ENCODE assay signal across 15 cellular contexts in genomic region chr13:103436057-103436654, GRCh38.
A peak's percentile ranks its signal among the peaks of the same experiment; 100 is the strongest.
DNase-seq lines count a peak whose midpoint lies in the region; ATAC-seq and TF ChIP-seq lines count a peak whose summit lies in the region.
"Had no signal": no experiment of that assay in that cellular context is flagged by ENCODE, and none has a peak within 500 bp of the region (broad histone marks: within the 10 kb centered on the region; RNA-seq: fewer than 3 reads in every experiment).

No MANE protein-coding gene starts in this region.

- H3K4me3 ChIP-seq in HUES64 (ENCODE audit: low read length) (no peak overlapping the region), trophoblast cell (ENCODE audit: low read depth, low read length) (no peak overlapping the region), left ventricle myocardium inferior (no peak overlapping the region)
- H3K4me3 ChIP-seq: A549 had no signal

- no peak overlapping the region for H4K91ac ChIP-seq in trophoblast cell (ENCODE audit: low read depth, low read length)

- H3K27me3 ChIP-seq in HUES64 (ENCODE audit: insufficient read depth, low read length), result no peaks in the 10 kb centered on the region
- H3K27me3 ChIP-seq in trophoblast cell (ENCODE audit: insufficient read depth, low read length), result no peaks in the 10 kb centered on the region
- no peaks in the 10 kb centered on the region for H3K27me3 ChIP-seq in left ventricle myocardium inferior (ENCODE audit: low read depth)
- H3K27me3 ChIP-seq: BE2C had no signal

- H3K4me3 Mint-ChIP-seq in glutamatergic neuron (ENCODE audit: unreplicated experiment), result no peak overlapping the region
- H3K4me3 Mint-ChIP-seq: CD14-positive monocyte; CD8-positive, alpha-beta T cell had no signal

- no peak overlapping the region for H2BK5ac ChIP-seq in trophoblast cell (ENCODE audit: low read depth, low read length, poor library complexity)

- H3K14ac ChIP-seq in trophoblast cell (ENCODE audit: low read length), result no peak overlapping the region

- TF ChIP-seq CTCF in glutamatergic neuron (IDR thresholded peaks at IDR 0.05; ENCODE audit: partially characterized antibody, unreplicated experiment), result no peak
- TF ChIP-seq CTCF in left ventricle myocardium inferior (IDR thresholded peaks at IDR 0.05; ENCODE audit: borderline replicate concordance), result no peak

- H3K23ac ChIP-seq in trophoblast cell (ENCODE audit: low read length), result peak overlapping the region; percentile 5

- H3K79me2 ChIP-seq in trophoblast cell (ENCODE audit: control insufficient read depth, insufficient read depth, low read length, poor library complexity), result no peaks in the 10 kb centered on the region

- no peaks in the 10 kb centered on the region for H3K4me1 Mint-ChIP-seq in glutamatergic neuron (ENCODE audit: low read depth, unreplicated experiment)
- H3K4me1 Mint-ChIP-seq: CD14-positive monocyte had no signal

- H2AK5ac ChIP-seq in trophoblast cell (ENCODE audit: low read length), result no peak overlapping the region

- DNase-seq in glutamatergic neuron (peak; percentile 13), iPS-NIHi11 (ENCODE audit: low spot score) (peak; percentile 18), trophoblast cell (no peak), left ventricle myocardium inferior (no peak)
- DNase-seq in activated naive CD4-positive, alpha-beta T cell treated with anti-CD3 and anti-CD28 coated beads, Interleukin-2, amount 50 U/mL, for 16 hours, result no peak
- DNase-seq: BE2C; Caco-2; CD8-positive, alpha-beta T cell; DND-41; GDM1 had no signal

- ATAC-seq in GM18907 (IDR thresholded peaks at IDR 0.05; ENCODE audit: unreplicated experiment), result no peak
- ATAC-seq in GM21367 (IDR thresholded peaks at IDR 0.05; ENCODE audit: unreplicated experiment), result no peak
- ATAC-seq: A549; CD8-positive, alpha-beta T cell had no signal

- H3K4ac ChIP-seq in trophoblast cell (ENCODE audit: low read depth, low read length), result no peak overlapping the region

- H2BK12ac ChIP-seq in trophoblast cell (ENCODE audit: low read length), result no peak overlapping the region

- H3K9ac ChIP-seq in HUES64 (ENCODE audit: low read depth, low read length) (no peak overlapping the region; the same call in 1 of the 2 replicates), trophoblast cell (ENCODE audit: low read length) (no peak overlapping the region)

- H3K18ac ChIP-seq in trophoblast cell (ENCODE audit: low read length), result no peak overlapping the region

- H3K9me3 Mint-ChIP-seq in glutamatergic neuron (ENCODE audit: unreplicated experiment), result no peaks in the 10 kb centered on the region

- WGBS in HUES64, result 52% methylated on average over 9 of the region's 10 CpGs
- no CpG with 5 or more reads among the region's 10 CpGs for WGBS in trophoblast cell (ENCODE audit: extremely low coverage, insufficient coverage, insufficient read length)

- no peak overlapping the region for H4K8ac ChIP-seq in trophoblast cell (ENCODE audit: low read depth, low read length)

- no peak overlapping the region for H2AFZ ChIP-seq in trophoblast cell (ENCODE audit: insufficient read depth, low read length, poor library complexity)

- no peak overlapping the region for H2BK120ac ChIP-seq in trophoblast cell (ENCODE audit: insufficient read depth, low read length, poor library complexity)

- no peaks in the 10 kb centered on the region for H3K79me1 ChIP-seq in trophoblast cell (ENCODE audit: low read length)

- intact Hi-C loops in left ventricle myocardium inferior (cut with micrococcal nuclease), result no loop called here

- H3K9me3 ChIP-seq in HUES64 (ENCODE audit: insufficient read depth, low read depth, low read length) (no peaks in the 10 kb centered on the region), trophoblast cell (ENCODE audit: insufficient read depth, low read depth, low read length) (no peaks in the 10 kb centered on the region), left ventricle myocardium inferior (replicated peaks) (no peaks in the 10 kb centered on the region)
- H3K9me3 ChIP-seq: A549, BE2C, Caco-2 had no signal

- no peaks in the 10 kb centered on the region for H3K27me3 Mint-ChIP-seq in glutamatergic neuron (ENCODE audit: unreplicated experiment)

- no peaks in the 10 kb centered on the region for H3K36me3 Mint-ChIP-seq in glutamatergic neuron (ENCODE audit: unreplicated experiment)
- H3K36me3 Mint-ChIP-seq: CD14-positive monocyte; CD8-positive, alpha-beta T cell had no signal

- no peak overlapping the region for H4K12ac ChIP-seq in trophoblast cell (ENCODE audit: low read depth, low read length)

- H3K27ac Mint-ChIP-seq in glutamatergic neuron (ENCODE audit: unreplicated experiment), result no peak overlapping the region
- H3K27ac Mint-ChIP-seq: CD14-positive monocyte; CD8-positive, alpha-beta T cell had no signal

- peak overlapping the region; percentile 46 for H3K27ac ChIP-seq in HUES64 (ENCODE audit: low read depth, low read length)
- H3K27ac ChIP-seq in trophoblast cell (ENCODE audit: low read depth, low read length), result no peak overlapping the region
- no peak overlapping the region for H3K27ac ChIP-seq in left ventricle myocardium inferior (replicated peaks)
- H3K27ac ChIP-seq: A549 had no signal

- peaks cover 26% of the 10 kb centered on the region for H3K4me1 ChIP-seq in HUES64 (ENCODE audit: insufficient read depth, low read length)
- H3K4me1 ChIP-seq in trophoblast cell (ENCODE audit: control insufficient read depth in 1 of 2, insufficient read depth in 2 of 2, low read length in 2 of 2), result peaks cover 0 to 2% of the 10 kb centered on the region in 2 experiments
- no peaks in the 10 kb centered on the region for H3K4me1 ChIP-seq in left ventricle myocardium inferior
- H3K4me1 ChIP-seq: A549, BE2C had no signal

- no peak overlapping the region for H3K4me2 ChIP-seq in trophoblast cell (ENCODE audit: low read length)
- H3K4me2 ChIP-seq: A549 had no signal

- H3K36me3 ChIP-seq in HUES64 (ENCODE audit: insufficient read depth, low read length) (no peaks in the 10 kb centered on the region), trophoblast cell (ENCODE audit: control insufficient read depth in 1 of 2, insufficient read depth in 2 of 2, low read length in 2 of 2) (no peaks in the 10 kb centered on the region), left ventricle myocardium inferior (no peaks in the 10 kb centered on the region)
- H3K36me3 ChIP-seq: BE2C had no signal

Comparison
In these comparisons a context has a peak if more than half of its experiments do, and no peak if none do; other contexts are left out.
1. DNase-seq: peak in glutamatergic neuron (single experiment) and iPS-NIHi11 (single experiment); none in trophoblast cell (0 of 2), left ventricle myocardium inferior (single experiment) and activated naive CD4-positive, alpha-beta T cell treated with anti-CD3 and anti-CD28 coated beads, Interleukin-2, amount 50 U/mL, for 16 hours (single experiment).